In the genomic region with DNA sequence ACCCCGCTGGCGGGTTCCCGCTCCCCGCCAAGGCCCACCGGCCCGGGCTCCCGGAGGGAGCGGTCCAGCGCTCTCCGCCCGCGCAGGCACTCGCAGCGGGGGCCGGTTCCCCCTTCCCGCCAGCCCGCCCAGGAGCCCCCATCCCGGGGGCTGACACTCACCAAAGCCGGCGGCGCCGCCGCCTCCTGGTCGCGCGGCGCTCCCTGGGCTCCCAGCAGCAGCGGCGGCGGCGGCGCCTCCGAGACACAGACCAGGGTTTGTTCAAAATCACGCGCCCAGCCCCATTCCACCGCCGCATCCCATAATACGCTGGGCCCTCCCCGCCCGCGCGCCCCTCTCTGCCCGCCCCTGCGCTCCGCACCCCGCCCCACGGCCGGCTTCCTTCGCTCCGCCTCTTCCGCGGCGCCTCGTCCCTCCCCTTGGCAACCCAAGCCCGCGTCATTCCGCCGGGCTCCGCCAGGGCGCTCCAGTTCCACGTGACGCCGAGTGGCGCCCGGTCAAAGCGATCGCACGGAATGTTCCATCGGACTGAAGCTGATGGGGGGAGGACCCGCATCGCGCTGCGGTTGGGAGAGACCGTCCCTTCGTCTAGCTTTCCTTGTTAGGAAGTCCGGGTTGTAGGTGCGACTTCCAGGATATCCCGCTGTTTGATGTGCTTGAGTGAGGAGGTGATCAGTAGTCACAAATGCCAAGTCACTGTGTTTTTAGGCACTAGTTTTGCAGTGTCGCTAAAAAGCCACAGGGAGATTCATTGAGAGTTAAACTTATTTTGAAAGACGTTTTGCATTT, we compare ENCODE assay signal across 1 cellular context.
TF ChIP-seq lines count a peak whose summit lies in the region.

No MANE protein-coding gene starts in this region.

TF ChIP-seq in HepG2, 621 proteins besides CTCF, POLR2A, EP300 and RAD21 (continued from another document and continues in another):
- TF ChIP-seq ZNF609 (CRISPR knock-in tag; IDR thresholded peaks at IDR 0.05; ENCODE audit: borderline replicate concordance) (no peak; the same call in 1 of the 2 replicates), ZNF766 (CRISPR knock-in tag; IDR thresholded peaks at IDR 0.05; ENCODE audit: borderline replicate concordance) (peak; percentile 78), PPARG (CRISPR knock-in tag; conservative IDR thresholded peaks at IDR 0.05) (peak; percentile 32; the same call in 1 of the 2 replicates), ATAD3A (CRISPR knock-in tag; IDR thresholded peaks at IDR 0.05) (no peak), TMF1 (CRISPR knock-in tag; IDR thresholded peaks at IDR 0.05; ENCODE audit: low read depth) (no peak), ZNF589 (CRISPR knock-in tag; conservative IDR thresholded peaks at IDR 0.05) (0 out of 2 replicates have a peak, but pooled peaks have one; percentile 57), HOXA3 (CRISPR knock-in tag; IDR thresholded peaks at IDR 0.05) (peak; percentile 93), ZMYM4 (CRISPR knock-in tag; IDR thresholded peaks at IDR 0.05) (peak; percentile 99), ZNF501 (CRISPR knock-in tag; IDR thresholded peaks at IDR 0.05) (peak; percentile 93), SIX1 (CRISPR knock-in tag; IDR thresholded peaks at IDR 0.05; ENCODE audit: borderline replicate concordance) (peak; percentile 26; the same call in 1 of the 2 replicates), MAFF (IDR thresholded peaks at IDR 0.05; ENCODE audit: low read depth, low read length) (peak; percentile 54), CCAR2 (optimal IDR thresholded peaks at IDR 0.05; ENCODE audit: low read depth, low read length) (peak; percentile 40), ZNF607 (CRISPR knock-in tag; IDR thresholded peaks at IDR 0.05; ENCODE audit: borderline replicate concordance) (peak; percentile 38; the same call in 1 of the 2 replicates), HNF4A (CRISPR knock-in tag; IDR thresholded peaks at IDR 0.05) (peak; percentile 47; the same call in 1 of the 2 replicates), KLF6 (CRISPR knock-in tag; IDR thresholded peaks at IDR 0.05) (peak; percentile 75; the same call in 1 of the 2 replicates), SALL1 (CRISPR knock-in tag; IDR thresholded peaks at IDR 0.05) (peak; percentile 91), BCL3 (CRISPR knock-in tag; IDR thresholded peaks at IDR 0.05) (peak; percentile 7; the same call in 1 of the 2 replicates), HDAC2 (CRISPR knock-in tag; IDR thresholded peaks at IDR 0.05) (peak; percentile 88), YEATS2 (CRISPR knock-in tag; IDR thresholded peaks at IDR 0.05; ENCODE audit: borderline replicate concordance) (peak; percentile 90; the same call in 1 of the 2 replicates), FIP1L1 (IDR thresholded peaks at IDR 0.05; ENCODE audit: borderline replicate concordance, insufficient read depth, low read depth, low read length) (no peak), HMGXB4 (CRISPR knock-in tag; IDR thresholded peaks at IDR 0.05; ENCODE audit: borderline replicate concordance in 1 of 2, low read depth in 1 of 2) (peak; percentile 34 to 45; a peak in 2 of 4 replicates), DMAP1 (CRISPR knock-in tag; IDR thresholded peaks at IDR 0.05) (peak; percentile 78), ZKSCAN1 (IDR thresholded peaks at IDR 0.05; ENCODE audit: low read length) (no peak), ZNF670 (CRISPR knock-in tag; IDR thresholded peaks at IDR 0.05; ENCODE audit: borderline replicate concordance) (peak; percentile 76; the same call in 1 of the 2 replicates), MTA1 (CRISPR knock-in tag; IDR thresholded peaks at IDR 0.05; ENCODE audit: borderline replicate concordance) (0 out of 2 replicates have a peak, but pooled peaks have one; percentile 60), FOXC1 (CRISPR knock-in tag; IDR thresholded peaks at IDR 0.05; ENCODE audit: borderline replicate concordance) (peak; percentile 65; the same call in 1 of the 2 replicates), ZNF256 (CRISPR knock-in tag; conservative IDR thresholded peaks at IDR 0.05) (no peak)
- TF ChIP-seq, protein P1, sequence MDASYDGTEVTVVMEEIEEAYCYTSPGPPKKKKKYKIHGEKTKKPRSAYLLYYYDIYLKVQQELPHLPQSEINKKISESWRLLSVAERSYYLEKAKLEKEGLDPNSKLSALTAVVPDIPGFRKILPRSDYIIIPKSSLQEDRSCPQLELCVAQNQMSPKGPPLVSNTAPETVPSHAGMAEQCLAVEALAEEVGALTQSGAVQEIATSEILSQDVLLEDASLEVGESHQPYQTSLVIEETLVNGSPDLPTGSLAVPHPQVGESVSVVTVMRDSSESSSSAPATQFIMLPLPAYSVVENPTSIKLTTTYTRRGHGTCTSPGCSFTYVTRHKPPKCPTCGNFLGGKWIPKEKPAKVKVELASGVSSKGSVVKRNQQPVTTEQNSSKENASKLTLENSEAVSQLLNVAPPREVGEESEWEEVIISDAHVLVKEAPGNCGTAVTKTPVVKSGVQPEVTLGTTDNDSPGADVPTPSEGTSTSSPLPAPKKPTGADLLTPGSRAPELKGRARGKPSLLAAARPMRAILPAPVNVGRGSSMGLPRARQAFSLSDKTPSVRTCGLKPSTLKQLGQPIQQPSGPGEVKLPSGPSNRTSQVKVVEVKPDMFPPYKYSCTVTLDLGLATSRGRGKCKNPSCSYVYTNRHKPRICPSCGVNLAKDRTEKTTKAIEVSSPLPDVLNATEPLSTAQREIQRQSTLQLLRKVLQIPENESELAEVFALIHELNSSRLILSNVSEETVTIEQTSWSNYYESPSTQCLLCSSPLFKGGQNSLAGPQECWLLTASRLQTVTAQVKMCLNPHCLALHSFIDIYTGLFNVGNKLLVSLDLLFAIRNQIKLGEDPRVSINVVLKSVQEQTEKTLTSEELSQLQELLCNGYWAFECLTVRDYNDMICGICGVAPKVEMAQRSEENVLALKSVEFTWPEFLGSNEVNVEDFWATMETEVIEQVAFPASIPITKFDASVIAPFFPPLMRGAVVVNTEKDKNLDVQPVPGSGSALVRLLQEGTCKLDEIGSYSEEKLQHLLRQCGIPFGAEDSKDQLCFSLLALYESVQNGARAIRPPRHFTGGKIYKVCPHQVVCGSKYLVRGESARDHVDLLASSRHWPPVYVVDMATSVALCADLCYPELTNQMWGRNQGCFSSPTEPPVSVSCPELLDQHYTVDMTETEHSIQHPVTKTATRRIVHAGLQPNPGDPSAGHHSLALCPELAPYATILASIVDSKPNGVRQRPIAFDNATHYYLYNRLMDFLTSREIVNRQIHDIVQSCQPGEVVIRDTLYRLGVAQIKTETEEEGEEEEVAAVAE (CRISPR knock-in tag; IDR thresholded peaks at IDR 0.05; ENCODE audit: borderline replicate concordance) = peak; percentile 71; the same call in 1 of the 2 replicates
- TF ChIP-seq, protein P2, sequence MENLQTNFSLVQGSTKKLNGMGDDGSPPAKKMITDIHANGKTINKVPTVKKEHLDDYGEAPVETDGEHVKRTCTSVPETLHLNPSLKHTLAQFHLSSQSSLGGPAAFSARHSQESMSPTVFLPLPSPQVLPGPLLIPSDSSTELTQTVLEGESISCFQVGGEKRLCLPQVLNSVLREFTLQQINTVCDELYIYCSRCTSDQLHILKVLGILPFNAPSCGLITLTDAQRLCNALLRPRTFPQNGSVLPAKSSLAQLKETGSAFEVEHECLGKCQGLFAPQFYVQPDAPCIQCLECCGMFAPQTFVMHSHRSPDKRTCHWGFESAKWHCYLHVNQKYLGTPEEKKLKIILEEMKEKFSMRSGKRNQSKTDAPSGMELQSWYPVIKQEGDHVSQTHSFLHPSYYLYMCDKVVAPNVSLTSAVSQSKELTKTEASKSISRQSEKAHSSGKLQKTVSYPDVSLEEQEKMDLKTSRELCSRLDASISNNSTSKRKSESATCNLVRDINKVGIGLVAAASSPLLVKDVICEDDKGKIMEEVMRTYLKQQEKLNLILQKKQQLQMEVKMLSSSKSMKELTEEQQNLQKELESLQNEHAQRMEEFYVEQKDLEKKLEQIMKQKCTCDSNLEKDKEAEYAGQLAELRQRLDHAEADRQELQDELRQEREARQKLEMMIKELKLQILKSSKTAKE (CRISPR knock-in tag; IDR thresholded peaks at IDR 0.05; ENCODE audit: borderline replicate concordance) = peak; percentile 76; the same call in 1 of the 2 replicates
- TF ChIP-seq, protein P3, sequence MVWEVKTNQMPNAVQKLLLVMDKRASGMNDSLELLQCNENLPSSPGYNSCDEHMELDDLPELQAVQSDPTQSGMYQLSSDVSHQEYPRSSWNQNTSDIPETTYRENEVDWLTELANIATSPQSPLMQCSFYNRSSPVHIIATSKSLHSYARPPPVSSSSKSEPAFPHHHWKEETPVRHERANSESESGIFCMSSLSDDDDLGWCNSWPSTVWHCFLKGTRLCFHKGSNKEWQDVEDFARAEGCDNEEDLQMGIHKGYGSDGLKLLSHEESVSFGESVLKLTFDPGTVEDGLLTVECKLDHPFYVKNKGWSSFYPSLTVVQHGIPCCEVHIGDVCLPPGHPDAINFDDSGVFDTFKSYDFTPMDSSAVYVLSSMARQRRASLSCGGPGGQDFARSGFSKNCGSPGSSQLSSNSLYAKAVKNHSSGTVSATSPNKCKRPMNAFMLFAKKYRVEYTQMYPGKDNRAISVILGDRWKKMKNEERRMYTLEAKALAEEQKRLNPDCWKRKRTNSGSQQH (CRISPR knock-in tag; IDR thresholded peaks at IDR 0.05; ENCODE audit: low read depth) = peak; percentile 74
- TF ChIP-seq, protein P4, sequence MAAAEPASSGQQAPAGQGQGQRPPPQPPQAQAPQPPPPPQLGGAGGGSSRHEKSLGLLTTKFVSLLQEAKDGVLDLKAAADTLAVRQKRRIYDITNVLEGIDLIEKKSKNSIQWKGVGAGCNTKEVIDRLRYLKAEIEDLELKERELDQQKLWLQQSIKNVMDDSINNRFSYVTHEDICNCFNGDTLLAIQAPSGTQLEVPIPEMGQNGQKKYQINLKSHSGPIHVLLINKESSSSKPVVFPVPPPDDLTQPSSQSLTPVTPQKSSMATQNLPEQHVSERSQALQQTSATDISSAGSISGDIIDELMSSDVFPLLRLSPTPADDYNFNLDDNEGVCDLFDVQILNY (CRISPR knock-in tag; conservative IDR thresholded peaks at IDR 0.05) = peak; percentile 94
- TF ChIP-seq, protein P5, sequence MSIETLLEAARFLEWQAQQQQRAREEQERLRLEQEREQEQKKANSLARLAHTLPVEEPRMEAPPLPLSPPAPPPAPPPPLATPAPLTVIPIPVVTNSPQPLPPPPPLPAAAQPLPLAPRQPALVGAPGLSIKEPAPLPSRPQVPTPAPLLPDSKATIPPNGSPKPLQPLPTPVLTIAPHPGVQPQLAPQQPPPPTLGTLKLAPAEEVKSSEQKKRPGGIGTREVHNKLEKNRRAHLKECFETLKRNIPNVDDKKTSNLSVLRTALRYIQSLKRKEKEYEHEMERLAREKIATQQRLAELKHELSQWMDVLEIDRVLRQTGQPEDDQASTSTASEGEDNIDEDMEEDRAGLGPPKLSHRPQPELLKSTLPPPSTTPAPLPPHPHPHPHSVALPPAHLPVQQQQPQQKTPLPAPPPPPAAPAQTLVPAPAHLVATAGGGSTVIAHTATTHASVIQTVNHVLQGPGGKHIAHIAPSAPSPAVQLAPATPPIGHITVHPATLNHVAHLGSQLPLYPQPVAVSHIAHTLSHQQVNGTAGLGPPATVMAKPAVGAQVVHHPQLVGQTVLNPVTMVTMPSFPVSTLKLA (IDR thresholded peaks at IDR 0.05) = peak; percentile 87
- TF ChIP-seq, protein P6, sequence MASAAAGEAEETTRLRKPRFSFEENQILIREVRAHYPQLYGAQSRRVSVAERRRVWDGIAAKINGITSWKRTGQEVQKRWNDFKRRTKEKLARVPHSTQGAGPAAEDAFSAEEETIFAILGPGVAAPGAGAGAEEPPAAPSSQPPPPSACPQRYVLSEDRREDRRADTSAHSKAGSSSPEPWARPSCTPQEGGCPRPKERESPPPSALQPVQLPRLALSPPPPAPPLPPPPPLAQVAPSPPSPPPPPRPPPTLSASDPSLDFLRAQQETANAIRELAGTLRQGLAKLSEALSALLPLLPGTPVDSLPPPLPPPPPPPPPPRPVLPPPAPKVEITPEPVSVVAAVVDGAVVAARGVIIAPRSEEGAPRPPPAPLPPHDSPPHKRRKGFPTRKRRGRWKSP (CRISPR knock-in tag; IDR thresholded peaks at IDR 0.05) = peak; percentile 91
